Comparison of ENCODE assay signal across 8 cellular contexts in genomic region chr6:13624871-13625288, GRCh38. TPM values are rescaled to one million over a fixed set of nuclear protein-coding genes. Genes with fewer than 3 reads are reported as not detected.
A peak's percentile ranks its signal among the peaks of the same experiment; 100 is the strongest.
DNase-seq lines count a peak whose midpoint lies in the region; ATAC-seq, FAIRE-seq and TF ChIP-seq lines count a peak whose summit lies in the region.

No MANE protein-coding gene starts in this region.

- peak overlapping the region; percentile 13 for H3K9ac ChIP-seq in mesenchymal stem cell (ENCODE audit: low read length)

- H3K27ac ChIP-seq in brain microvascular endothelial cell (no peak overlapping the region), mesenchymal stem cell (ENCODE audit: low read length, poor library complexity, severe bottlenecking) (no peak overlapping the region)

- no peak overlapping the region for H3K4me2 ChIP-seq in mesenchymal stem cell (ENCODE audit: low read length, poor library complexity, severe bottlenecking)

- no peak overlapping the region for H2BK12ac ChIP-seq in mesenchymal stem cell (ENCODE audit: low read length in 2 of 2)

- FAIRE-seq in H54 (lab: Jason Lieb, UNC), result peak; percentile 98

- no peak overlapping the region for H3K23ac ChIP-seq in mesenchymal stem cell (ENCODE audit: low read length in 2 of 2)

- H3K36me3 ChIP-seq in brain microvascular endothelial cell (replicated peaks), result peaks cover 31% of the 10 kb centered on the region
- peaks cover 11 to 99% of the 10 kb centered on the region in 2 experiments for H3K36me3 ChIP-seq in mesenchymal stem cell (ENCODE audit: control insufficient read depth in 1 of 2, insufficient read depth in 2 of 2, low read depth in 1 of 2, low read length in 2 of 2)

- no peak overlapping the region for H3K18ac ChIP-seq in mesenchymal stem cell (ENCODE audit: low read depth in 1 of 2, low read length in 2 of 2)

- TF ChIP-seq CTCF in brain microvascular endothelial cell (IDR thresholded peaks at IDR 0.05; ENCODE audit: low read depth, low read length, missing control alignments), result peak; percentile 70

- H2BK5ac ChIP-seq in mesenchymal stem cell (ENCODE audit: low read depth, low read length, poor library complexity, severe bottlenecking), result no peak overlapping the region

- no peak overlapping the region for H4K8ac ChIP-seq in mesenchymal stem cell (ENCODE audit: low read length)

- no peak overlapping the region for H4K91ac ChIP-seq in mesenchymal stem cell (ENCODE audit: low read length)

- H3K27me3 ChIP-seq in brain microvascular endothelial cell (replicated peaks), result no peaks in the 10 kb centered on the region
- H3K27me3 ChIP-seq in mesenchymal stem cell (ENCODE audit: control insufficient read depth in 1 of 2, insufficient read depth in 1 of 2, low read length in 2 of 2), result no peaks in the 10 kb centered on the region

- DNase-seq in DMS114 treated with DMSO at 0.1 percent for 48 hours (lab: John Stamatoyannopoulos, UW; ENCODE audit: unreplicated experiment) (peak; percentile 39), H54 (ENCODE audit: insufficient read length, low spot score) (peak; percentile 28), OCI-M1 (lab: John Stamatoyannopoulos, UW) (peak; percentile 76), brain microvascular endothelial cell (peak; percentile 27), mesenchymal stem cell (peak; percentile 49)

- ATAC-seq in GM21786 (IDR thresholded peaks at IDR 0.05; ENCODE audit: unreplicated experiment) (no peak), HG03159 (IDR thresholded peaks at IDR 0.05; ENCODE audit: unreplicated experiment) (no peak), HG02623 (IDR thresholded peaks at IDR 0.05; ENCODE audit: unreplicated experiment) (no peak)

- H2BK120ac ChIP-seq in mesenchymal stem cell (ENCODE audit: low read depth, low read length), result no peak overlapping the region

- H3K9me3 ChIP-seq in mesenchymal stem cell (ENCODE audit: control insufficient read depth, low read length), result no peaks in the 10 kb centered on the region

- H2BK15ac ChIP-seq in mesenchymal stem cell (ENCODE audit: low read depth, poor library complexity, severe bottlenecking), result no peak overlapping the region

- H2AFZ ChIP-seq in mesenchymal stem cell (ENCODE audit: low read depth, low read length), result no peak overlapping the region

- in situ Hi-C loops in brain microvascular endothelial cell (cut with HindIII; ENCODE audit: low pct_ligation_motif_present, low sequenced_read_pairs), result no loop called here

- H2AK5ac ChIP-seq in mesenchymal stem cell (ENCODE audit: low read length, severe bottlenecking), result no peak overlapping the region

- H3K4me3 ChIP-seq in brain microvascular endothelial cell (ENCODE audit: low read depth, low read length), result no peak overlapping the region
- H3K4me3 ChIP-seq in mesenchymal stem cell (ENCODE audit: insufficient read depth in 1 of 2, low read depth in 1 of 2, low read length in 2 of 2), result no peak overlapping the region

- no peaks in the 10 kb centered on the region for H3K4me1 ChIP-seq in mesenchymal stem cell (ENCODE audit: control insufficient read depth, insufficient read depth, low read depth, low read length)

- H3K79me1 ChIP-seq in mesenchymal stem cell (replicated peaks; ENCODE audit: low read length, poor library complexity, severe bottlenecking), result peaks cover 3% of the 10 kb centered on the region

- WGBS in mesenchymal stem cell, result 68% methylated on average over 3 of the region's 4 CpGs

- TF ChIP-seq POLR2A in H54 (IDR thresholded peaks at IDR 0.05; ENCODE audit: low read depth, low read length), result no peak

- no peak overlapping the region for H3K14ac ChIP-seq in mesenchymal stem cell (ENCODE audit: low read length in 2 of 2)

- H3K4ac ChIP-seq in mesenchymal stem cell (ENCODE audit: low read depth in 1 of 2, low read length in 2 of 2), result no peak overlapping the region

RNA-seq across cellular contexts. Expression of gene NOL7, which starts 9.7 kb away (rescaled TPM):
- 110 TPM for polyA plus RNA-seq in mesenchymal stem cell (2013, experiment 1 of 2)
- 108 TPM for polyA plus RNA-seq in mesenchymal stem cell (2013, experiment 2 of 2)

RNA-seq across cellular contexts. Expression of gene SIRT5, which starts 50.5 kb away (rescaled TPM):
- polyA plus RNA-seq in mesenchymal stem cell (2013, experiment 1 of 2), result 6.4 TPM
- polyA plus RNA-seq in mesenchymal stem cell (2013, experiment 2 of 2), result 5.4 TPM
